21 cellular contexts compared by ENCODE assay signal in the genomic region with DNA sequence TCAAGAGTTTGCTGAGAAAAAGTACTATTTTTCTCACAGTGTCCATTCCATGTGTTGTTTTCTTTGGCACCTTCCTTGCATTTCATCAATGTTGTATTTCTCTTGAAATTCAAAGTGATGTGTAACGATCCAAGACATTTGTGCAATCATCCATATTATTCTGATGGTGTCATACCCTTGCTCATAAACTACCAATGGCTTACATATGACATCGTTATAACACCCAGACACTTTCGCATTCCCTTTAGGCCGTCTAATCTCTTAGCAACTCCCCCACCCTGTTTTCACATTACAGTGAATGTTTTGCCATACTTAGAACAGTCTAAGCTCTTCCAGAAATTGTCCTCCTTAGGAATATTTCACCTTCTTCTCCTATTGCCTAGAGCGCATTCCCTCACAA.
A peak's percentile ranks its signal among the peaks of the same experiment; 100 is the strongest.
DNase-seq lines count a peak whose midpoint lies in the region; ATAC-seq and TF ChIP-seq lines count a peak whose summit lies in the region.
"Had no signal": no experiment of that assay in that cellular context is flagged by ENCODE, and none has a peak within 500 bp of the region (broad histone marks: within the 10 kb centered on the region; RNA-seq: fewer than 3 reads in every experiment).

No MANE protein-coding gene starts in this region.

- H4K20me1 ChIP-seq in GM23248 (ENCODE audit: insufficient read depth) = no peaks in the 10 kb centered on the region
- H4K20me1 ChIP-seq: BLaER1 treated with 17β-estradiol and CSF1 and Interleukin-3, amounts not matched to agents 10 nM and 100 nM had no signal

- in situ Hi-C loops in GM23248 (cut with MboI) = no loop called here

- DNase-seq in GM23248 (peak; percentile 42), amniotic epithelial cell (ENCODE audit: low read depth) (peak; percentile 85), fibroblast of the aortic adventitia (ENCODE audit: low read depth) (peak; percentile 84), retinal pigment epithelial cell (ENCODE audit: low read depth) (peak; percentile 71), KG1 (lab: John Stamatoyannopoulos, UW) (no peak), mucosa of gallbladder (ENCODE audit: low spot score) (no peak)
- DNase-seq: activated CD4-positive, alpha-beta T cell treated with anti-CD3 and anti-CD28 coated beads, Interleukin-2, amount 50 U/mL, for 4 hours; GF-D8; heart left ventricle; MG63; NCI-H187; SHP77; stimulated activated CD4-positive, alpha-beta T cell treated with anti-CD3 and anti-CD28 coated beads, Interleukin-12 subunit alpha, Interleukin-12 subunit beta, amount 100 ng/mL, for 4 hours had no signal

- no peak overlapping the region for H3K4me2 ChIP-seq in GM23248 (ENCODE audit: unreplicated experiment)
- H3K4me2 ChIP-seq: BLaER1 treated with 17β-estradiol and CSF1 and Interleukin-3, amounts not matched to agents 10 nM and 100 nM had no signal

- H3K4me3 ChIP-seq in GM23248 = no peak overlapping the region
- no peak overlapping the region for H3K4me3 ChIP-seq in fibroblast of the aortic adventitia (ENCODE audit: low read depth, low read length)
- H3K4me3 ChIP-seq in retinal pigment epithelial cell (ENCODE audit: low read length) = no peak overlapping the region
- H3K4me3 ChIP-seq: ascending aorta; BLaER1 treated with 17β-estradiol and CSF1 and Interleukin-3, amounts not matched to agents 10 nM and 100 nM; heart left ventricle; MG63; prostate gland; thoracic aorta had no signal

- ATAC-seq in GM19397 (IDR thresholded peaks at IDR 0.05; ENCODE audit: unreplicated experiment) = no peak
- ATAC-seq: HepG2; natural killer cell treated with Interleukin-12 subunit alpha and Interleukin-12 subunit beta and Interleukin-15 and Interleukin-18, amount 100 ng/mL, for 72 hours had no signal

- H2AFZ ChIP-seq in GM23248 = no peak overlapping the region

- TF ChIP-seq CTCF in fibroblast of the aortic adventitia (IDR thresholded peaks at IDR 0.05; ENCODE audit: insufficient read depth, low read length) (no peak), retinal pigment epithelial cell (conservative IDR thresholded peaks at IDR 0.05; ENCODE audit: low read depth, low read length) (no peak)

- H3K9ac ChIP-seq in GM23248 = no peak overlapping the region
- H3K9ac ChIP-seq: BLaER1 treated with 17β-estradiol and CSF1 and Interleukin-3, amounts not matched to agents 10 nM and 100 nM had no signal

- no peaks in the 10 kb centered on the region for H3K79me2 ChIP-seq in GM23248 (ENCODE audit: insufficient read depth)

- H3K27ac ChIP-seq in GM23248 = no peak overlapping the region
- H3K27ac ChIP-seq: ascending aorta; BLaER1 treated with 17β-estradiol and CSF1 and Interleukin-3, amounts not matched to agents 10 nM and 100 nM; heart left ventricle; prostate gland; thoracic aorta; VCaP had no signal

- no peaks in the 10 kb centered on the region for H3K27me3 ChIP-seq in GM23248 (replicated peaks; ENCODE audit: insufficient read depth)
- H3K27me3 ChIP-seq: ascending aorta; BLaER1 treated with 17β-estradiol and CSF1 and Interleukin-3, amounts not matched to agents 10 nM and 100 nM; heart left ventricle; MG63 had no signal

- H3K9me2 ChIP-seq in GM23248 (ENCODE audit: insufficient read depth) = no peaks in the 10 kb centered on the region

- H3K36me3 ChIP-seq in GM23248 (ENCODE audit: low read depth) = no peaks in the 10 kb centered on the region
- H3K36me3 ChIP-seq: ascending aorta; BLaER1 treated with 17β-estradiol and CSF1 and Interleukin-3, amounts not matched to agents 10 nM and 100 nM; heart left ventricle; MG63; prostate gland; thoracic aorta had no signal

- 20 to 23% methylated on average over 5 of the region's 5 CpGs for WGBS in GM23248 (ENCODE audit: low coverage in 1 of 2, low lambda C conversion rate in 2 of 2, missing lambda C conversion rate in 2 of 2), 2 experiments

- H3K4me1 ChIP-seq in GM23248 (ENCODE audit: insufficient read depth) = no peaks in the 10 kb centered on the region
- H3K4me1 ChIP-seq: ascending aorta; BLaER1 treated with 17β-estradiol and CSF1 and Interleukin-3, amounts not matched to agents 10 nM and 100 nM; heart left ventricle; prostate gland had no signal

- H3K9me3 ChIP-seq in GM23248 (ENCODE audit: low read depth) = no peaks in the 10 kb centered on the region
- H3K9me3 ChIP-seq: ascending aorta; BLaER1 treated with 17β-estradiol and CSF1 and Interleukin-3, amounts not matched to agents 10 nM and 100 nM; MG63; prostate gland; thoracic aorta had no signal

- no peaks in the 10 kb centered on the region for H3F3A ChIP-seq in GM23248 (ENCODE audit: insufficient read depth)

Comparison
In these comparisons a context has a peak if more than half of its experiments do, and no peak if none do; other contexts are left out.
1. DNase-seq: peak in GM23248 (single experiment), amniotic epithelial cell (single experiment), fibroblast of the aortic adventitia (single experiment) and retinal pigment epithelial cell (single experiment); none in KG1 (single experiment) and mucosa of gallbladder (single experiment).